In the genomic region with DNA sequence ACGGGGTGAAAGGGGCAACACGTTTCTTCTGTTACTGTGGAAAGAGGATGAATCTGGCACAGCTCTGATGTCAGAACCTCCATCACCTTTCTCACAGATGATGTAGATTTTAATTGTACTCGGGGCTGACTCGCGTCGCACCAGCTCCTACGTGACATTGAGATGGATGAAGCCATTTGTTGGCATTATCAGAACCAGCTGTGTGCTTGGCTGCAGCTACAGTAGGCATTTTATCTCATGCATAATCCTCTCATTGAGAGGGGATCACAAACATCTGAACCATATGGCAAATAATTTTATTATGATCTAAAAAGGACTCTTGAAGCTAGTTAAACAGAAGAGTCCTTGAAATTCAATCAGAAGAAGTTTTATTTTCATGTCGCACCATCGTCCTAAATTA, we compare ENCODE assay signal across 16 cellular contexts.
"Had no signal": no experiment of that assay in that cellular context is flagged by ENCODE, and none has a peak within 500 bp of the region (broad histone marks: within the 10 kb centered on the region; RNA-seq: fewer than 3 reads in every experiment).

No MANE protein-coding gene starts in this region.

- H3K4me3 ChIP-seq: lung, prostate gland, spleen, transverse colon had no signal

- H3K4me1 ChIP-seq: prostate gland, spleen, transverse colon had no signal

- H3K9me3 ChIP-seq: prostate gland, spleen, transverse colon had no signal

- ATAC-seq: naive thymus-derived CD4-positive, alpha-beta T cell; sciatic nerve had no signal

- H3K36me3 ChIP-seq: prostate gland, spleen, transverse colon had no signal

- H3K27me3 ChIP-seq: dorsolateral prefrontal cortex, spleen, transverse colon had no signal

- DNase-seq: activated CD4-positive, alpha-beta T cell treated with anti-CD3 and anti-CD28 coated beads, Interleukin-2, amount 50 U/mL, for 48 hours; activated CD4-positive, CD25-positive, alpha-beta regulatory T cell treated with anti-CD3 and anti-CD28 coated beads, Interleukin-2, amount 50 U/mL, for 72 hours; activated gamma-delta T cell treated with Interleukin-2 at 50 U/mL for 16 hours; activated naive CD8-positive, alpha-beta T cell treated with anti-CD3 and anti-CD28 coated beads, Interleukin-2, amount 10 ng/mL, durations not matched to agents 7 days and 5 days; activated T-cell treated with anti-CD3 and anti-CD28 coated beads, Interleukin-2, amount 50 U/mL, for 48 hours; anterior cingulate cortex; dorsolateral prefrontal cortex; hypothalamus; naive thymus-derived CD4-positive, alpha-beta T cell; spleen; stimulated activated CD4-positive, alpha-beta T cell treated with anti-CD3 and anti-CD28 coated beads, Interleukin-1b, Interleukin-23, amount 100 ng/mL, for 48 hours; stimulated activated naive CD4-positive, alpha-beta T cell; transverse colon had no signal

- H3K27ac ChIP-seq: dorsolateral prefrontal cortex, prostate gland, spleen, transverse colon had no signal
